In genomic region chr4:30429813-30430466, GRCh38 we compare ENCODE assay signal across 19 cellular contexts.
DNase-seq lines count a peak whose midpoint lies in the region; ATAC-seq and TF ChIP-seq lines count a peak whose summit lies in the region.
"Had no signal": no experiment of that assay in that cellular context is flagged by ENCODE, and none has a peak within 500 bp of the region (broad histone marks: within the 10 kb centered on the region; RNA-seq: fewer than 3 reads in every experiment).

No MANE protein-coding gene starts in this region.

- no peak for TF ChIP-seq EP300 in ovary (IDR thresholded peaks at IDR 0.05)

- no peaks in the 10 kb centered on the region for H3K27me3 ChIP-seq in IMR-90 (ENCODE audit: control insufficient read depth, insufficient read depth, low read length)
- H3K27me3 ChIP-seq in hepatocyte: no peaks in the 10 kb centered on the region
- no peaks in the 10 kb centered on the region for H3K27me3 ChIP-seq in ovary

- intact Hi-C loops in IMR-90 (cut with micrococcal nuclease): no loop called here
- intact Hi-C loops in posterior vena cava (cut with DNase I): no loop called here
- intact Hi-C loops in ovary (cut with DNase I): no loop called here

- TF ChIP-seq POLR2A in IMR-90 (IDR thresholded peaks at IDR 0.05; ENCODE audit: low read depth, low read length) (no peak), ovary (IDR thresholded peaks at IDR 0.05) (no peak)

- in situ Hi-C loops in IMR-90 (cut with MboI; ENCODE audit: low sequenced_read_pairs): no loop called here

- peaks cover 4% of the 10 kb centered on the region for H3K27me3 Mint-ChIP-seq in brain
- H3K27me3 Mint-ChIP-seq: progenitor cell of endocrine pancreas had no signal

- no peaks in the 10 kb centered on the region for H3K79me2 ChIP-seq in hepatocyte

- no peak for TF ChIP-seq RAD21 in IMR-90 (IDR thresholded peaks at IDR 0.05; ENCODE audit: low read length)

- H2AFZ ChIP-seq in IMR-90 (replicated peaks; ENCODE audit: low read length, poor library complexity) (no peak overlapping the region), hepatocyte (no peak overlapping the region)

- dilution Hi-C loops in IMR-90 (cut with HindIII; ENCODE audit: low sequenced_read_pairs, unreplicated experiment): no loop called here

- H3K36me3 Mint-ChIP-seq in brain: no peaks in the 10 kb centered on the region
- H3K36me3 Mint-ChIP-seq: immature natural killer cell had no signal

- H4K91ac ChIP-seq in IMR-90 (ENCODE audit: insufficient read depth, low read depth, low read length): no peak overlapping the region

- H2BK120ac ChIP-seq in IMR-90 (ENCODE audit: low read depth, low read length): no peak overlapping the region

- TF ChIP-seq CTCF in IMR-90 (conservative IDR thresholded peaks at IDR 0.05; ENCODE audit: low read depth, low read length) (no peak), brain (conservative IDR thresholded peaks at IDR 0.05) (no peak), hepatocyte (IDR thresholded peaks at IDR 0.05; ENCODE audit: poor library complexity) (no peak), ovary (IDR thresholded peaks at IDR 0.05) (no peak)

- CTCF ChIA-PET in IMR-90 (lab: Yijun Ruan, JAX): no interaction called here

- H3K4me3 ChIP-seq in IMR-90 (ENCODE audit: insufficient read depth, low read depth, low read length): no peak overlapping the region
- no peak overlapping the region for H3K4me3 ChIP-seq in hepatocyte
- no peak overlapping the region for H3K4me3 ChIP-seq in ovary

- H3K9me3 ChIP-seq in IMR-90 (ENCODE audit: control insufficient read depth, insufficient read depth, low read length) (0 out of 2 replicates have a peak, but pooled peaks cover 2% of the 10 kb centered on the region), hepatocyte (ENCODE audit: low read depth) (no peaks in the 10 kb centered on the region), ovary (no peaks in the 10 kb centered on the region)

- H2AK9ac ChIP-seq in IMR-90 (replicated peaks; ENCODE audit: low read depth, low read length, poor library complexity): no peak overlapping the region

- H3K4ac ChIP-seq in IMR-90 (ENCODE audit: low read depth, low read length): no peak overlapping the region

- H3K79me1 ChIP-seq in IMR-90 (ENCODE audit: low read depth in 1 of 2, low read length in 2 of 2): no peaks in the 10 kb centered on the region

- peak overlapping the region in 3 of 5 experiments; percentile 29 to 66 (median 39) for H3K27ac Mint-ChIP-seq in brain
- H3K27ac Mint-ChIP-seq: immature natural killer cell; progenitor cell of endocrine pancreas; T-helper 1 cell treated with Interleukin-12 subunit alpha and Interleukin-12 subunit beta and Interleukin-4 antibody, amounts not matched to agents 30 μg/mL and 1 μg/mL, for 36 hours had no signal

- no peaks in the 10 kb centered on the region for H4K20me1 ChIP-seq in IMR-90 (ENCODE audit: insufficient read depth, low read length)
- H4K20me1 ChIP-seq in hepatocyte (ENCODE audit: insufficient read depth, poor library complexity, severe bottlenecking): no peaks in the 10 kb centered on the region

- ATAC-seq in IMR-90 (ENCODE audit: low read depth) (peak; percentile 77), HG03432 (IDR thresholded peaks at IDR 0.05; ENCODE audit: unreplicated experiment) (no peak), GM18502 (IDR thresholded peaks at IDR 0.05; ENCODE audit: poor library complexity, unreplicated experiment) (no peak)

- H3K18ac ChIP-seq in IMR-90 (ENCODE audit: low read depth, low read length): no peak overlapping the region

- no peak overlapping the region for H3K9ac ChIP-seq in IMR-90 (ENCODE audit: low read depth, low read length)

- POLR2A ChIA-PET in IMR-90 (lab: Charles Lee; ENCODE audit: unreplicated experiment): no interaction called here

- no peak overlapping the region for H4K5ac ChIP-seq in IMR-90 (ENCODE audit: low read depth, low read length)

- H3K27ac ChIP-seq in IMR-90 (ENCODE audit: insufficient read depth, low read length) (no peak overlapping the region), hepatocyte (no peak overlapping the region), ovary (no peak overlapping the region)

- H3K36me3 ChIP-seq in IMR-90 (ENCODE audit: control insufficient read depth, insufficient read depth, low read length) (no peaks in the 10 kb centered on the region), hepatocyte (replicated peaks; ENCODE audit: insufficient read depth, low read depth) (no peaks in the 10 kb centered on the region), ovary (no peaks in the 10 kb centered on the region)

- no peak overlapping the region for H3K14ac ChIP-seq in IMR-90 (replicated peaks; ENCODE audit: low read depth, low read length)

- no peak overlapping the region for H4K8ac ChIP-seq in IMR-90 (ENCODE audit: low read depth in 2 of 2, low read length in 2 of 2)

- BruUV-seq in IMR-90 (replicated peaks; lab: Mats Ljungman, UMichigan): no TSS peak

- peak; percentile 2 for DNase-seq in AG08395 (ENCODE audit: low spot score)
- peak; percentile 87 for DNase-seq in IMR-90
- peak; percentile 9 for DNase-seq in hepatocyte (ENCODE audit: low spot score)
- DNase-seq in posterior vena cava (ENCODE audit: low spot score): no peak
- no peak for DNase-seq in ovary
- DNase-seq: activated CD4-positive, alpha-beta T cell treated with anti-CD3 and anti-CD28 coated beads, Interleukin-2, amount 50 U/mL, for 48 hours; activated gamma-delta T cell; cerebellar nuclear complex; DND-41; immature natural killer cell; MM.1S; NCI-H2171; stimulated activated CD8-positive, alpha-beta memory T cell treated with anti-CD3 and anti-CD28 coated beads, Interleukin-4, amount 100 ng/mL, for 48 hours; trophoblast cell had no signal

- H3K4me1 ChIP-seq in IMR-90 (ENCODE audit: control insufficient read depth, insufficient read depth, low read length): no peaks in the 10 kb centered on the region
- H3K4me1 ChIP-seq in hepatocyte (ENCODE audit: insufficient read depth): no peaks in the 10 kb centered on the region
- no peaks in the 10 kb centered on the region for H3K4me1 ChIP-seq in ovary (ENCODE audit: insufficient read depth)

- no peak overlapping the region for H2BK5ac ChIP-seq in IMR-90 (ENCODE audit: low read depth, low read length, poor library complexity, severe bottlenecking)

- H3K56ac ChIP-seq in IMR-90 (ENCODE audit: extremely low read depth, insufficient read depth, low read length): no peak overlapping the region

- H3K9me3 Mint-ChIP-seq in brain: peaks cover 0 to 8% (median 3%) of the 10 kb centered on the region in 5 experiments

- no peak overlapping the region for H2AK5ac ChIP-seq in IMR-90 (ENCODE audit: low read depth, low read length)

- no CpG with 5 or more reads among the region's 2 CpGs for WGBS in IMR-90 (ENCODE audit: extremely low coverage in 2 of 2, insufficient read length in 1 of 2), 2 experiments
- WGBS in hepatocyte (ENCODE audit: low lambda C conversion rate, missing lambda C conversion rate): 100% methylated on average over 2 of the region's 2 CpGs
- 87 to 88% (median 87%) methylated on average over 2 of the region's 2 CpGs for WGBS in ovary, 3 donors

- no peak overlapping the region for H2BK15ac ChIP-seq in IMR-90 (ENCODE audit: low read depth, low read length)

- peaks cover 8% of the 10 kb centered on the region for H3K4me1 Mint-ChIP-seq in brain
- H3K4me1 Mint-ChIP-seq: immature natural killer cell had no signal

- H3K4me2 ChIP-seq in IMR-90 (ENCODE audit: low read depth, low read length) (no peak overlapping the region), hepatocyte (no peak overlapping the region)

- H3K9me2 ChIP-seq in hepatocyte (replicated peaks; ENCODE audit: insufficient read depth): no peaks in the 10 kb centered on the region

- no peak overlapping the region for H3K23ac ChIP-seq in IMR-90 (ENCODE audit: low read depth, low read length)

- H3K4me3 Mint-ChIP-seq in brain: no peak overlapping the region
- H3K4me3 Mint-ChIP-seq: immature natural killer cell; T-helper 1 cell treated with Interleukin-12 subunit alpha and Interleukin-12 subunit beta and Interleukin-4 antibody, amounts not matched to agents 30 μg/mL and 1 μg/mL, for 36 hours had no signal

- no peaks in the 10 kb centered on the region for H3K9me1 ChIP-seq in IMR-90 (ENCODE audit: insufficient read depth, low read length)

- no peak overlapping the region for H2BK20ac ChIP-seq in IMR-90 (ENCODE audit: low read depth, low read length)

TF ChIP-seq in IMR-90, 13 proteins besides CTCF, POLR2A, EP300 and RAD21:
- TF ChIP-seq CEBPB (IDR thresholded peaks at IDR 0.05; ENCODE audit: low read depth, low read length): no peak
- TF ChIP-seq FOS (IDR thresholded peaks at IDR 0.05; ENCODE audit: low read depth, low read length): peak; percentile 84

Comparison
In these comparisons a context has a peak if more than half of its experiments do, and no peak if none do; other contexts are left out.
1. DNase-seq: peak in AG08395 (single experiment), IMR-90 (single experiment) and hepatocyte (single experiment); none in posterior vena cava (single experiment) and ovary (0 of 5).